24 cellular contexts compared by ENCODE assay signal in genomic region chr13:74068471-74068870, GRCh38.
DNase-seq lines count a peak whose midpoint lies in the region; ATAC-seq and TF ChIP-seq lines count a peak whose summit lies in the region.
"Had no signal": no experiment of that assay in that cellular context is flagged by ENCODE, and none has a peak within 500 bp of the region (broad histone marks: within the 10 kb centered on the region; RNA-seq: fewer than 3 reads in every experiment).

No MANE protein-coding gene starts in this region.

- H3K27me3 Mint-ChIP-seq in CD4-positive, alpha-beta T cell = no peaks in the 10 kb centered on the region
- no peaks in the 10 kb centered on the region for H3K27me3 Mint-ChIP-seq in naive thymus-derived CD4-positive, alpha-beta T cell
- H3K27me3 Mint-ChIP-seq: B cell had no signal

- H3K4me3 ChIP-seq in naive thymus-derived CD4-positive, alpha-beta T cell (ENCODE audit: low read length) = no peak overlapping the region
- H3K4me3 ChIP-seq in ovary = no peak overlapping the region
- H3K4me3 ChIP-seq: adrenal gland, esophagus squamous epithelium, left lung, right atrium auricular region, SK-N-MC, thoracic aorta had no signal

- peak; percentile 41 for ATAC-seq in CD4-positive, alpha-beta T cell (ENCODE audit: poor library complexity)
- no peak for ATAC-seq in naive thymus-derived CD4-positive, alpha-beta T cell
- ATAC-seq: HepG2, left lung had no signal

- no peak for TF ChIP-seq CTCF in CD4-positive, alpha-beta T cell (IDR thresholded peaks at IDR 0.05)
- TF ChIP-seq CTCF in ovary (IDR thresholded peaks at IDR 0.05) = no peak

- H3K9me3 Mint-ChIP-seq in CD4-positive, alpha-beta T cell = no peaks in the 10 kb centered on the region
- H3K9me3 Mint-ChIP-seq in naive thymus-derived CD4-positive, alpha-beta T cell = peaks cover 0 to 5% (median 0%) of the 10 kb centered on the region in 11 donors

- peaks cover 20% of the 10 kb centered on the region for H3K36me3 Mint-ChIP-seq in CD4-positive, alpha-beta T cell (ENCODE audit: low read depth)
- H3K36me3 Mint-ChIP-seq in naive thymus-derived CD4-positive, alpha-beta T cell = peaks cover 5 to 30% (median 12%) of the 10 kb centered on the region in 5 donors

- peaks cover 83% of the 10 kb centered on the region for H3K4me1 Mint-ChIP-seq in CD4-positive, alpha-beta T cell (ENCODE audit: low read depth)
- peaks cover 48 to 90% (median 83%) of the 10 kb centered on the region in 7 donors for H3K4me1 Mint-ChIP-seq in naive thymus-derived CD4-positive, alpha-beta T cell

- peak overlapping the region; percentile 39 for H3K4me3 Mint-ChIP-seq in CD4-positive, alpha-beta T cell
- H3K4me3 Mint-ChIP-seq in naive thymus-derived CD4-positive, alpha-beta T cell = peak overlapping the region in 5 of 10 donors; percentile 58 to 88 (median 67)
- H3K4me3 Mint-ChIP-seq: B cell had no signal

- CTCF ChIA-PET in CD4-positive, alpha-beta T cell (lab: Charles Lee) = interaction anchor here (1.1 to 1.2 kb wide), 2 partner anchors 64 to 218 kb away, joined by 3 read pairs; no protein-coding TSS in a partner anchor
- CTCF ChIA-PET in naive thymus-derived CD4-positive, alpha-beta T cell (lab: Charles Lee) = interaction anchor here (1.1 to 1.3 kb wide), 2 partner anchors 12 to 220 kb away, joined by 5 to 6 read pairs; no protein-coding TSS in a partner anchor

- H3K4me1 ChIP-seq in naive thymus-derived CD4-positive, alpha-beta T cell (ENCODE audit: control insufficient read depth in 2 of 2, insufficient read depth in 2 of 2, low read length in 2 of 2) = peaks cover 48 to 57% of the 10 kb centered on the region in 2 donors
- H3K4me1 ChIP-seq in ovary (ENCODE audit: insufficient read depth) = peaks cover 5% of the 10 kb centered on the region

- intact Hi-C loops in CD4-positive, alpha-beta T cell (cut with DNase I, micrococcal nuclease) = no loop called here
- intact Hi-C loops in naive thymus-derived CD4-positive, alpha-beta T cell (cut with micrococcal nuclease) = no loop called here
- intact Hi-C loops in ovary (cut with DNase I) = no loop called here

- no peaks in the 10 kb centered on the region for H3K9me3 ChIP-seq in CD4-positive, alpha-beta T cell (ENCODE audit: control insufficient read depth, low read length)
- H3K9me3 ChIP-seq in KOPT-K1 (ENCODE audit: insufficient read depth, low read length, poor library complexity, severe bottlenecking) (no peaks in the 10 kb centered on the region), ovary (no peaks in the 10 kb centered on the region)
- H3K9me3 ChIP-seq in naive thymus-derived CD4-positive, alpha-beta T cell (ENCODE audit: control insufficient read depth in 2 of 3, low read length in 3 of 3) = no peaks in the 10 kb centered on the region
- H3K9me3 ChIP-seq: adrenal gland, esophagus squamous epithelium, left lung, right atrium auricular region, thoracic aorta had no signal

- POLR2A ChIA-PET in CD4-positive, alpha-beta T cell (lab: Charles Lee) = interaction anchor here (0.7 to 2.7 kb wide), 4 partner anchors 41 to 966 kb away, joined by 3 to 14 read pairs (median 3); partner anchors contain the start of gene KLF12
- POLR2A ChIA-PET in naive thymus-derived CD4-positive, alpha-beta T cell (lab: Charles Lee) = interaction anchor here (0.8 to 1.1 kb wide), 3 partner anchors 68 to 218 kb away, joined by 3 read pairs; no protein-coding TSS in a partner anchor

- no peaks in the 10 kb centered on the region for H3K27me3 ChIP-seq in CD4-positive, alpha-beta T cell (ENCODE audit: control insufficient read depth, insufficient read depth, low read length)
- no peaks in the 10 kb centered on the region for H3K27me3 ChIP-seq in naive thymus-derived CD4-positive, alpha-beta T cell (ENCODE audit: control insufficient read depth in 2 of 2, insufficient read depth in 2 of 2, low read length in 2 of 2)
- no peaks in the 10 kb centered on the region for H3K27me3 ChIP-seq in ovary
- H3K27me3 ChIP-seq: adrenal gland, esophagus squamous epithelium, foreskin keratinocyte, left lung, right atrium auricular region had no signal

- WGBS in ovary, 3 donors = 94 to 95% (median 95%) methylated on average over 7 of the region's 7 CpGs

- no peak overlapping the region for H3K27ac ChIP-seq in CD4-positive, alpha-beta T cell (ENCODE audit: low read depth, low read length)
- H3K27ac ChIP-seq in KOPT-K1 (ENCODE audit: low read depth, low read length, poor library complexity, severe bottlenecking) = peak overlapping the region; percentile 95
- no peak overlapping the region for H3K27ac ChIP-seq in naive thymus-derived CD4-positive, alpha-beta T cell (ENCODE audit: low read depth, low read length)
- no peak overlapping the region for H3K27ac ChIP-seq in ovary
- H3K27ac ChIP-seq: adrenal gland, esophagus squamous epithelium, foreskin keratinocyte, left lung, right atrium auricular region, SK-N-MC, thoracic aorta had no signal

- peak; percentile 29 for DNase-seq in activated CD8-positive, alpha-beta memory T cell treated with anti-CD3 and anti-CD28 coated beads, Interleukin-2, amount 50 U/mL, for 4 hours
- DNase-seq in activated CD8-positive, alpha-beta memory T cell treated with anti-CD3 and anti-CD28 coated beads for 24 hours = no peak
- peak in 2 of 10 experiments; percentile 28 to 40 for DNase-seq in CD4-positive, alpha-beta T cell
- DNase-seq in naive thymus-derived CD4-positive, alpha-beta T cell = peak in 1 of 9 donors; percentile 13
- no peak for DNase-seq in ovary
- no peak for DNase-seq in cerebellar nuclear complex (lab: John Stamatoyannopoulos, UW)
- DNase-seq: activated CD4-positive, CD25-positive, alpha-beta regulatory T cell treated with anti-CD3 and anti-CD28 coated beads, Interleukin-2, amount 50 U/mL, for 72 hours; activated effector memory CD4-positive, alpha-beta T cell treated with Interleukin-2 at 50 U/mL for 16 hours; adrenal gland; esophagus squamous epithelium; GOT3; head of caudate nucleus; Karpas-422; left lung; NCI-H1930; NCI-H524 treated with DMSO at 0.1 percent for 48 hours; posterior cingulate gyrus had no signal

- TF ChIP-seq EP300 in ovary (IDR thresholded peaks at IDR 0.05) = no peak

- no peak for TF ChIP-seq POLR2A in ovary (IDR thresholded peaks at IDR 0.05)

- peak overlapping the region; percentile 80 for H3K27ac Mint-ChIP-seq in CD4-positive, alpha-beta T cell
- peak overlapping the region in 7 of 9 donors; percentile 26 to 90 (median 56) for H3K27ac Mint-ChIP-seq in naive thymus-derived CD4-positive, alpha-beta T cell

- H3K36me3 ChIP-seq in KOPT-K1 (ENCODE audit: insufficient read depth, low read length) (no peaks in the 10 kb centered on the region), ovary (no peaks in the 10 kb centered on the region)
- H3K36me3 ChIP-seq in naive thymus-derived CD4-positive, alpha-beta T cell (ENCODE audit: control insufficient read depth in 2 of 3, insufficient read depth in 3 of 3, low read length in 3 of 3) = no peaks in the 10 kb centered on the region
- H3K36me3 ChIP-seq: adrenal gland, esophagus squamous epithelium, left lung, right atrium auricular region, thoracic aorta had no signal
